Comparison of ENCODE assay signal across 9 cellular contexts in the genomic region with DNA sequence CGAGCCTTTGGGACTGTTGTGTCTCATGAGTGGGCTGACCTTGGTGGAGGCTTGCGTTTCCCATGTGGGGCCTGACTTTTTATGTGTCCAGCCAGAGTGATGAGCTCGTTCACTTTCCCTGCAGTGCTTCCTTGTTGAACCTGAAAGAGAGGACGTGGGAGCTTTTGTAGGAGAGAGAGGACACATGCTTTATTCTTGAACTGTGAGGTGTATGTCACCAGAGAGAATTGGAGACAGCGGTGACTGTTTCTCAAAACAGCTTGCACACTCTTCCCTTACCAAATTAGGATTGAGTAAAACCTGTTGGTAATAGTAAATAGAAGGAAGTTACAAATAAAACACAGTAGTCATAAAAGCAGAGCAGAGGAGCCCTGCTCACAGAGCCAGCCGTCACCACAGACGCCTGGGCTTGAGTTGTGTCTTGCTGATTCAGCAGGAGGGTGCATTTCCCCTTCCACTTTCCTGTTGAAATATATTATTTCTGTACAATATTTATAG.
DNase-seq lines count a peak whose midpoint lies in the region; ATAC-seq and TF ChIP-seq lines count a peak whose summit lies in the region.
"Had no signal": no experiment of that assay in that cellular context is flagged by ENCODE, and none has a peak within 500 bp of the region (broad histone marks: within the 10 kb centered on the region; RNA-seq: fewer than 3 reads in every experiment).

No MANE protein-coding gene starts in this region.

- 60 to 66% methylated on average over 5 to 7 of the region's 7 CpGs for WGBS in esophagus squamous epithelium, 2 donors

- H3K4me1 ChIP-seq in esophagus squamous epithelium: peaks cover 4 to 63% (median 42%) of the 10 kb centered on the region in 3 donors

- peak in 1 of 4 donors; percentile 32 for TF ChIP-seq POLR2A in esophagus squamous epithelium (IDR thresholded peaks at IDR 0.05)

- H3K9me3 ChIP-seq in esophagus squamous epithelium: no peaks in the 10 kb centered on the region

- H3K27ac ChIP-seq in esophagus squamous epithelium: peak overlapping the region; percentile 29 to 78 (median 68)

- no peak for TF ChIP-seq CTCF in esophagus squamous epithelium (IDR thresholded peaks at IDR 0.05)

- no peak overlapping the region for H3K4me3 ChIP-seq in esophagus squamous epithelium

- H3K36me3 ChIP-seq in esophagus squamous epithelium: no peaks in the 10 kb centered on the region

- intact Hi-C loops in esophagus squamous epithelium (cut with DNase I): no loop called here

- no peaks in the 10 kb centered on the region for H3K27me3 ChIP-seq in esophagus squamous epithelium

- DNase-seq in GDM1 (lab: John Stamatoyannopoulos, UW): peak; percentile 19
- peak; percentile 71 for DNase-seq in SIG-M5 (lab: John Stamatoyannopoulos, UW)
- no peak for DNase-seq in esophagus squamous epithelium (lab: John Stamatoyannopoulos, UW)
- DNase-seq in pons (ENCODE audit: low spot score): peak; percentile 51
- no peak for DNase-seq in hepatic stellate cell (ENCODE audit: low spot score)
- DNase-seq in AG20443 (ENCODE audit: low spot score): no peak
- DNase-seq in NCI-H1436 (lab: John Stamatoyannopoulos, UW): no peak
- DNase-seq: cortex of kidney had no signal

- no peak for ATAC-seq in HG03175 (IDR thresholded peaks at IDR 0.05; ENCODE audit: unreplicated experiment)

Comparison
In these comparisons a context has a peak if more than half of its experiments do, and no peak if none do; other contexts are left out.
1. DNase-seq: peak in GDM1 (single experiment), SIG-M5 (single experiment) and pons (single experiment); none in esophagus squamous epithelium (single experiment), hepatic stellate cell (single experiment), AG20443 (single experiment) and NCI-H1436 (single experiment).